Comparison of ENCODE assay signal across 28 cellular contexts in the genomic region with DNA sequence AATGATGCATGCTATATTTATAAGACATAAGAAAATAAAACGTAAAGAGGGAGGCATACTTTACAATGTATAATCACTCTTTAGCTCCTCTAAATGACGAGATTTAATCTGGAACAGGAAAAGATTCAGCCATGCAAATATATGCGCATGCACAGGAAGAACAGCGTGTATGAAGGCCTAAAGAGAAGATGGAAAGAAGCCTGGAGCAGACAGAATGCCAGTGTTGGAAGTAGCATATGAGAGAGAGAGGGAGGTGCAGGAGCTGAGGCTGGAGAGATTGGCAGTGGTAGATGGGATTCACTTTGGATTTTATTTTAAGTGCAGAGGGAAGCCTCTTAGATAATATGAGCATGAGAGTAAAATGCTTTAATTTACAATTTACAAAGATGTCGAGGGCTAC.
"Had no signal": no experiment of that assay in that cellular context is flagged by ENCODE, and none has a peak within 500 bp of the region (broad histone marks: within the 10 kb centered on the region; RNA-seq: fewer than 3 reads in every experiment).

No MANE protein-coding gene starts in this region.

- ATAC-seq: activated naive CD4-positive, alpha-beta T cell treated with anti-CD3 and anti-CD28 coated beads, Interleukin-2, amount 50 U/mL, for 72 hours; activated T-cell treated with anti-CD3 and anti-CD28 coated beads, Interleukin-2, amount 50 U/mL, for 72 hours; left lung; lower lobe of right lung; pancreas; psoas muscle; stimulated activated effector memory CD8-positive, alpha-beta T cell treated with anti-CD3 and anti-CD28 coated beads, Interleukin-12 subunit alpha, Interleukin-12 subunit beta, amount 100 ng/mL, for 72 hours had no signal

- H3K4me3 ChIP-seq: esophagus squamous epithelium, left lung, lower lobe of right lung, pancreas, psoas muscle, sigmoid colon, thyroid gland, upper lobe of left lung had no signal

- H3K4me1 ChIP-seq: esophagus squamous epithelium, left lung, lower lobe of right lung, pancreas, psoas muscle, thyroid gland had no signal

- H3K27ac Mint-ChIP-seq: activated naive CD4-positive, alpha-beta T cell treated with anti-CD3 and anti-CD28 coated beads, Interleukin-2, amount 50 U/mL, for 72 hours; activated T-cell treated with anti-CD3 and anti-CD28 coated beads, Interleukin-2, amount 50 U/mL, for 72 hours; stimulated activated effector memory CD8-positive, alpha-beta T cell treated with anti-CD3 and anti-CD28 coated beads, Interleukin-12 subunit alpha, Interleukin-12 subunit beta, amount 100 ng/mL, for 72 hours; stimulated activated naive CD8-positive, alpha-beta T cell treated with anti-CD3 and anti-CD28 coated beads, Interleukin-15, Interleukin-2, amounts not matched to agents 100 ng/mL and 50 ng/mL, for 24 hours; T-helper 1 cell treated with Interleukin-12 subunit alpha and Interleukin-12 subunit beta and Interleukin-4 antibody, amounts not matched to agents 30 μg/mL and 1 μg/mL, for 36 hours had no signal

- H3K9me3 Mint-ChIP-seq: T-helper 1 cell treated with Interleukin-12 subunit alpha and Interleukin-12 subunit beta and Interleukin-4 antibody, amounts not matched to agents 30 μg/mL and 1 μg/mL, for 36 hours had no signal

- H3K36me3 ChIP-seq: esophagus squamous epithelium, left lung, lower lobe of right lung, pancreas, sigmoid colon, thyroid gland, upper lobe of left lung had no signal

- H3K27ac ChIP-seq: epithelial cell of prostate, esophagus squamous epithelium, left lung, lower lobe of right lung, pancreas, psoas muscle, sigmoid colon, thyroid gland, upper lobe of left lung had no signal

- DNase-seq: activated CD4-positive, alpha-beta T cell treated with anti-CD3 and anti-CD28 coated beads for 4 hours; activated CD4-positive, alpha-beta T cell treated with anti-CD3 and anti-CD28 coated beads, Interleukin-2, amount 50 U/mL, for 4 hours; activated CD4-positive, CD25-positive, alpha-beta regulatory T cell; activated naive CD4-positive, alpha-beta T cell; activated T-cell treated with anti-CD3 and anti-CD28 coated beads for 4 hours; activated T-cell treated with anti-CD3 and anti-CD28 coated beads, Interleukin-2, amount 50 U/mL, for 72 hours; dermis blood vessel endothelial cell; effector CD8-positive, alpha-beta T cell; esophagus squamous epithelium; foreskin melanocyte; left lung; lower lobe of right lung; nucleus accumbens; pancreas; psoas muscle; sigmoid colon; small intestine; stimulated activated CD4-positive, alpha-beta T cell treated with anti-CD3 and anti-CD28 coated beads, Interleukin-4, amount 100 ng/mL, for 24 hours; T1000; thyroid gland; upper lobe of left lung had no signal

- H3K27me3 Mint-ChIP-seq: central memory CD8-positive, alpha-beta T cell; stimulated activated naive CD8-positive, alpha-beta T cell treated with anti-CD3 and anti-CD28 coated beads, Interleukin-15, Interleukin-2, amounts not matched to agents 100 ng/mL and 50 ng/mL, for 24 hours had no signal

- H3K36me3 Mint-ChIP-seq: activated naive CD4-positive, alpha-beta T cell treated with anti-CD3 and anti-CD28 coated beads, Interleukin-2, amount 50 U/mL, for 72 hours; stimulated activated effector memory CD8-positive, alpha-beta T cell treated with anti-CD3 and anti-CD28 coated beads, Interleukin-12 subunit alpha, Interleukin-12 subunit beta, amount 100 ng/mL, for 72 hours had no signal

- H3K9me3 ChIP-seq: esophagus squamous epithelium, left lung, lower lobe of right lung, pancreas, psoas muscle, sigmoid colon, thyroid gland, upper lobe of left lung had no signal

- H3K4me1 Mint-ChIP-seq: central memory CD8-positive, alpha-beta T cell; stimulated activated effector memory CD8-positive, alpha-beta T cell treated with anti-CD3 and anti-CD28 coated beads, Interleukin-12 subunit alpha, Interleukin-12 subunit beta, amount 100 ng/mL, for 72 hours had no signal

- H3K4me3 Mint-ChIP-seq: activated T-cell treated with anti-CD3 and anti-CD28 coated beads, Interleukin-2, amount 50 U/mL, for 72 hours; central memory CD8-positive, alpha-beta T cell; nephron; stimulated activated effector memory CD8-positive, alpha-beta T cell treated with anti-CD3 and anti-CD28 coated beads, Interleukin-12 subunit alpha, Interleukin-12 subunit beta, amount 100 ng/mL, for 72 hours; stimulated activated naive CD8-positive, alpha-beta T cell treated with anti-CD3 and anti-CD28 coated beads, Interleukin-15, Interleukin-2, amounts not matched to agents 100 ng/mL and 50 ng/mL, for 24 hours; T-helper 1 cell treated with Interleukin-12 subunit alpha and Interleukin-12 subunit beta and Interleukin-4 antibody, amounts not matched to agents 30 μg/mL and 1 μg/mL, for 36 hours had no signal

- H3K27me3 ChIP-seq: esophagus squamous epithelium, left lung, pancreas, sigmoid colon, thyroid gland, upper lobe of left lung had no signal
